Comparison of ENCODE assay signal across 8 cellular contexts in the genomic region with DNA sequence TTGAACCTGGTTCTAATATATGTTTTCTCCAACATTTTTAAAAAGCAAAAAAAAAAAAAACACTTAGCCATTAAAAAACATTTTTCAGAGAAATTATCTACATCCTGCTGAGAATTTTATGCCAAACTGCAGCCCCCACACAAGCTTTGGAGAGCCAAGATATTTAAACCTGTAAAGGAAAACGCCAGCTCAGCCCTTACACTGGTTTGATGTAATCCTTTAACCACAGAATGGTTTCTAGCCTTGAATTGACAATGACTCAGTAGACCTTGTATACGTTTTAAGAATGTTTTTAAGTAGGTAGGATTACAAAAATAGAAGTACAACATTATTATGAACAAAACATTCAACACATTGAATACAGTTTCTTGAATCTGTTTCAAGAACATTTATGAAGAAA.
DNase-seq lines count a peak whose midpoint lies in the region; ATAC-seq and TF ChIP-seq lines count a peak whose summit lies in the region.
"Had no signal": no experiment of that assay in that cellular context is flagged by ENCODE, and none has a peak within 500 bp of the region (broad histone marks: within the 10 kb centered on the region; RNA-seq: fewer than 3 reads in every experiment).

No MANE protein-coding gene starts in this region.

- no peak overlapping the region for H2AFZ ChIP-seq in MM.1S (ENCODE audit: low read length)

- no peak for TF ChIP-seq CTCF in MM.1S (IDR thresholded peaks at IDR 0.05; ENCODE audit: low read length)

- H3K27ac ChIP-seq in MM.1S (ENCODE audit: low read length) = peak overlapping the region; percentile 29; the same call in 1 of the 2 replicates

- H3K9me2 ChIP-seq in MM.1S (replicated peaks; ENCODE audit: insufficient read depth, low read length) = no peaks in the 10 kb centered on the region

- H4K20me1 ChIP-seq in MM.1S (ENCODE audit: insufficient read depth, low read length) = no peaks in the 10 kb centered on the region

- H3K9ac ChIP-seq in MM.1S (ENCODE audit: low read length) = no peak overlapping the region

- H3K4me1 ChIP-seq in MM.1S (ENCODE audit: low read length) = peaks cover 13% of the 10 kb centered on the region; the same call in 1 of the 2 replicates

- no peak overlapping the region for H3K4me3 ChIP-seq in MM.1S (ENCODE audit: low read length)

- no peaks in the 10 kb centered on the region for H3K9me3 ChIP-seq in MM.1S (replicated peaks; ENCODE audit: insufficient read depth, low read length)

- H3K27me3 ChIP-seq in MM.1S (replicated peaks; ENCODE audit: insufficient read depth, low read length) = no peaks in the 10 kb centered on the region

- H3K79me2 ChIP-seq in MM.1S (ENCODE audit: low read length) = no peaks in the 10 kb centered on the region

- H3K4me2 ChIP-seq in MM.1S (ENCODE audit: low read depth, low read length) = peak overlapping the region; percentile 15; the same call in 1 of the 2 replicates

- ATAC-seq in HG03521 (IDR thresholded peaks at IDR 0.05; ENCODE audit: unreplicated experiment) (no peak), HG03354 (IDR thresholded peaks at IDR 0.05; ENCODE audit: poor library complexity, severe bottlenecking, unreplicated experiment) (no peak), HG02678 (IDR thresholded peaks at IDR 0.05; ENCODE audit: unreplicated experiment) (no peak)

- H3F3A ChIP-seq in MM.1S (ENCODE audit: insufficient read depth, low read length) = no peaks in the 10 kb centered on the region

- DNase-seq in ELR (ENCODE audit: low read depth) (peak; percentile 86), MM.1S (peak; percentile 72), amniotic epithelial cell (ENCODE audit: low read depth) (peak; percentile 97), renal cortical epithelial cell (ENCODE audit: low read depth) (peak; percentile 88)
- DNase-seq: SHP77 treated with DMSO at 0.1 percent for 48 hours had no signal

- H3K36me3 ChIP-seq in MM.1S (replicated peaks; ENCODE audit: insufficient read depth, low read length) = no peaks in the 10 kb centered on the region
